Comparison of ENCODE assay signal across 9 cellular contexts in the genomic region with DNA sequence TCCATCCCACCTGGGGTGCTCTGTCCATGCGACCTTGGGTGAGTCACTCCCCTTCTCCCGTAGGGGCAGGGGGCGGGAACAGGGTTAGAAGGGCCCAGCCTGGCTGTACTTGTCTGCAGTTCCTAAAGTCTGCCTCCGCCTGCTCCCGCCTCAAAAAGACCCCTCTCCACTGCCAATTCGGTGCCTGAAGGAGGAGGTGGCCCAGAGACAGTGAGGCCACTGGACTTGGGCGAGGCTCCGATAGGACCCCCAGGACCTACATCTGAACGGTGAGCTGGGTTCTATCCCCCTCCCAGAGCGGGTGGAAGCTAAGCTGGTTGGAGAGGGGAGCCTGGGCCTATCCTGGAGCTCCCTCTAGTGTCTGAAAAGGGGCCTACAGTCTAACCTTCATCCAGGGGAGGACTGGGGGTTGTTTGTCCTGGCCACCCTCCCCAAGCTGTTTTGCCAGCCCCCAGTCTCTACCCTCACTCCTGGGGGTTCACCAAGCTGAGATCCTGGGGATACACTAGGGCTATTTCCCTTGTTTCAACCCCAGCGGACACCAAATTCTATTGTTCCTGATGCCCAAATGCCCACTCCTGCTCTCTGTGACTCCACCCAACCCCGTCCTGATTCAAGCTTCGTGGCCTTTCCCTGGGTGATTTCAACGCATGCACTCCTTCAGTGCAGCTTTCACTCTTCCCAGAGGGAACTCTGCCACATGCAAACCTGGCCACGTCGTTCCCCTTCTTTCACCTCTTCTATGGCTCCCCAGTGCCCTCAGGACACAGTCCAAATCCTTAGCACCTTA. TPM values are rescaled to one million over a fixed set of nuclear protein-coding genes. Genes with fewer than 3 reads are reported as not detected.
DNase-seq lines count a peak whose midpoint lies in the region; ATAC-seq, FAIRE-seq and TF ChIP-seq lines count a peak whose summit lies in the region.
"Had no signal": no experiment of that assay in that cellular context is flagged by ENCODE, and none has a peak within 500 bp of the region (broad histone marks: within the 10 kb centered on the region; RNA-seq: fewer than 3 reads in every experiment).

No MANE protein-coding gene starts in this region.

- H3K79me2 ChIP-seq in keratinocyte (ENCODE audit: control insufficient read depth, insufficient read depth, low read length), result no peaks in the 10 kb centered on the region

- H3K4me2 ChIP-seq in keratinocyte (ENCODE audit: control insufficient read depth, extremely low read depth, insufficient read depth, low read depth, low read length), result no peak overlapping the region

- peak; percentile 54 for DNase-seq in DMS53 treated with DMSO at 0.1 percent for 48 hours (lab: John Stamatoyannopoulos, UW; ENCODE audit: unreplicated experiment)
- peak; percentile 72 to 82 for DNase-seq in HAP-1 (ENCODE audit: low spot score in 2 of 2)
- peak; percentile 50 for DNase-seq in NCI-H1694 treated with DMSO at 0.1 percent for 48 hours (lab: John Stamatoyannopoulos, UW)
- DNase-seq in UCSD-AML1 (lab: John Stamatoyannopoulos, UW; ENCODE audit: unreplicated experiment), result peak; percentile 59
- peak; percentile 55 to 64 (median 58) for DNase-seq in body of pancreas
- no peak for DNase-seq in keratinocyte (ENCODE audit: low read depth, low spot score)
- peak; percentile 77 for DNase-seq in stimulated activated CD4-positive, alpha-beta T cell treated with anti-CD3 and anti-CD28 coated beads, Interleukin-2, amount 100 ng/mL, for 48 hours

- 14 to 16% methylated on average over 12 to 16 of the region's 16 CpGs for WGBS in body of pancreas, 2 donors

- intact Hi-C loops in body of pancreas (cut with DNase I), result loop anchor here (10.0 kb wide), 1 partner anchor 265 kb away; no protein-coding TSS in a partner anchor

- no peak overlapping the region for H3K9ac ChIP-seq in keratinocyte (ENCODE audit: control insufficient read depth, extremely low read depth, insufficient read depth, low read length)

- peaks cover 21% of the 10 kb centered on the region for H3K27me3 ChIP-seq in HAP-1 (ENCODE audit: low read depth)
- no peaks in the 10 kb centered on the region for H3K27me3 ChIP-seq in body of pancreas
- peaks cover 15% of the 10 kb centered on the region for H3K27me3 ChIP-seq in keratinocyte (ENCODE audit: control insufficient read depth, extremely low read depth, insufficient read depth, low read length)

- H3K9me1 ChIP-seq in keratinocyte (ENCODE audit: control insufficient read depth, extremely low read depth, insufficient read depth, low read length), result no peaks in the 10 kb centered on the region

- no peaks in the 10 kb centered on the region for H3K4me1 ChIP-seq in HAP-1
- peaks cover 5% of the 10 kb centered on the region for H3K4me1 ChIP-seq in body of pancreas
- peaks cover 16% of the 10 kb centered on the region for H3K4me1 ChIP-seq in keratinocyte (ENCODE audit: control insufficient read depth, extremely low read depth, insufficient read depth, low read length)

- H3K36me3 ChIP-seq in HAP-1 (replicated peaks), result no peaks in the 10 kb centered on the region
- H3K36me3 ChIP-seq in body of pancreas (replicated peaks in 1 of 2; ENCODE audit: insufficient read depth in 1 of 2, low read depth in 2 of 2), result no peaks in the 10 kb centered on the region
- no peaks in the 10 kb centered on the region for H3K36me3 ChIP-seq in keratinocyte (ENCODE audit: control insufficient read depth in 2 of 2, extremely low read depth in 1 of 2, insufficient read depth in 2 of 2, low read length in 2 of 2)

- in situ Hi-C loops in HAP-1 (cut with MboI; ENCODE audit: low sequenced_read_pairs), result loop anchor here (5.0 to 25.0 kb wide), 4 partner anchors 37 to 1238 kb away; no protein-coding TSS in a partner anchor

- H3K4me3 ChIP-seq in HAP-1, result no peak overlapping the region
- no peak overlapping the region for H3K4me3 ChIP-seq in body of pancreas
- no peak overlapping the region for H3K4me3 ChIP-seq in keratinocyte (ENCODE audit: control insufficient read depth in 2 of 3, extremely low read depth in 1 of 3, insufficient read depth in 2 of 3, low read depth in 1 of 3, low read length in 3 of 3)

- peak; percentile 67 for ATAC-seq in body of pancreas
- ATAC-seq in HG03159 (IDR thresholded peaks at IDR 0.05; ENCODE audit: unreplicated experiment), result no peak

- no peak overlapping the region for H3K27ac ChIP-seq in body of pancreas
- no peak overlapping the region for H3K27ac ChIP-seq in keratinocyte (ENCODE audit: control insufficient read depth, insufficient read depth, low read length)

- dilution Hi-C loops in keratinocyte (cut with MboI; ENCODE audit: extremely low pct_ligation_motif_present, low sequenced_read_pairs), result no loop called here

- no peak overlapping the region for H2AFZ ChIP-seq in keratinocyte (ENCODE audit: control insufficient read depth, low read length)

- TF ChIP-seq CTCF in body of pancreas (IDR thresholded peaks at IDR 0.05) (peak; percentile 88 to 99 (median 94)), keratinocyte (optimal IDR thresholded peaks at IDR 0.05 in 1 of 3, IDR thresholded peaks at IDR 0.05 in 1 of 3, conservative IDR thresholded peaks at IDR 0.05 in 1 of 3; ENCODE audit: extremely low read depth in 1 of 3, insufficient read depth in 2 of 3, low read length in 3 of 3) (peak; percentile 90 to 99 (median 95))

- no peak for TF ChIP-seq POLR2A in body of pancreas (IDR thresholded peaks at IDR 0.05)

- H4K20me1 ChIP-seq in keratinocyte (ENCODE audit: control insufficient read depth, extremely low read depth, insufficient read depth, low read length), result no peaks in the 10 kb centered on the region

- no peaks in the 10 kb centered on the region for H3K9me3 ChIP-seq in HAP-1
- H3K9me3 ChIP-seq in body of pancreas, result no peaks in the 10 kb centered on the region
- H3K9me3 ChIP-seq in keratinocyte (ENCODE audit: control insufficient read depth, low read depth, low read length), result no peaks in the 10 kb centered on the region

- FAIRE-seq in keratinocyte (lab: Jason Lieb, UNC), result peak; percentile 13
- FAIRE-seq: colon had no signal

RNA-seq across cellular contexts. Expression of gene CRB2, which starts 6.1 kb away (rescaled TPM):
- 1 to 10 TPM in 1 of 2 donors, under 1 TPM in 1; under 0.01 to 1.3 TPM for total RNA-seq in body of pancreas
- polyA plus RNA-seq in keratinocyte, result not detected in 3 replicates
- not detected for polyA plus RNA-seq in keratinocyte (2011; ENCODE audit: low read depth)
- polyA plus RNA-seq in keratinocyte (2011; cell fraction: cytosol; rRNA removed), result not detected in 2 replicates
- polyA plus RNA-seq in keratinocyte (2011; cell fraction: nucleus; rRNA removed), result not detected in 2 replicates
- 0.04 TPM in 1 of 2 replicates, not detected in the other for polyA plus RNA-seq in keratinocyte (2012; ENCODE audit: low replicate concordance)
- polyA minus RNA-seq in keratinocyte, result not detected in 3 replicates
- not detected for polyA minus RNA-seq in keratinocyte (2011; cell fraction: cytosol; rRNA and poly(A)+ RNA removed)
- polyA minus RNA-seq in keratinocyte (2011; cell fraction: nucleus; rRNA and poly(A)+ RNA removed), result not detected in 2 replicates
